24 cellular contexts compared by ENCODE assay signal in genomic region chr2:236238756-236239155, GRCh38. TPM values are rescaled to one million over a fixed set of nuclear protein-coding genes. Genes with fewer than 3 reads are reported as not detected.
"Had no signal": no experiment of that assay in that cellular context is flagged by ENCODE, and none has a peak within 500 bp of the region (broad histone marks: within the 10 kb centered on the region; RNA-seq: fewer than 3 reads in every experiment).

No MANE protein-coding gene starts in this region.

- DNase-seq: activated CD4-positive, alpha-beta T cell treated with anti-CD3 and anti-CD28 coated beads, Interleukin-2, amount 10 ng/mL, durations not matched to agents 24 days and 14 days; activated CD4-positive, CD25-positive, alpha-beta regulatory T cell; activated CD8-positive, alpha-beta T cell treated with anti-CD3 and anti-CD28 coated beads for 36 hours; activated naive CD4-positive, alpha-beta T cell treated with anti-CD3 and anti-CD28 coated beads for 36 hours; activated naive CD8-positive, alpha-beta T cell treated with anti-CD3 and anti-CD28 coated beads, Interleukin-2, amount 50 U/mL, for 24 hours; activated T-cell treated with anti-CD3 and anti-CD28 coated beads, Interleukin-2, amount 50 U/mL, for 1 hour; colonic mucosa; immature natural killer cell; kidney glomerular epithelial cell; ovary; sigmoid colon; spleen; stimulated activated naive B cell treated with anti-CD40 and anti-IgM and Interleukin-4, amounts not matched to agents 10 μg/mL and 1 μg/mL and 100 μg/mL, for 72 hours; T-cell; T-helper 9 cell; uterus had no signal

- H3K36me3 Mint-ChIP-seq: stimulated activated naive B cell treated with anti-CD40 and anti-IgM and Interleukin-4, amounts not matched to agents 10 μg/mL and 1 μg/mL and 100 μg/mL, for 72 hours; T-cell had no signal

- H3K9me3 ChIP-seq: ascending aorta, colonic mucosa, uterus had no signal

- H3K27me3 ChIP-seq: ovary had no signal

- H3K4me1 Mint-ChIP-seq: activated CD4-positive, alpha-beta T cell treated with anti-CD3 and anti-CD28 coated beads, Interleukin-2, amount 10 ng/mL, durations not matched to agents 24 days and 14 days; activated naive CD8-positive, alpha-beta T cell treated with anti-CD3 and anti-CD28 coated beads, Interleukin-2, amount 50 U/mL, for 24 hours; central memory CD8-positive, alpha-beta T cell; immature natural killer cell had no signal

- H3K4me3 ChIP-seq: ascending aorta, colonic mucosa, ovary, sigmoid colon, spleen, uterus had no signal

- H3K36me3 ChIP-seq: ascending aorta, colonic mucosa, ovary, sigmoid colon, spleen, uterus had no signal

- H3K4me1 ChIP-seq: ascending aorta, colonic mucosa had no signal

- H3K27ac Mint-ChIP-seq: activated CD4-positive, alpha-beta T cell treated with anti-CD3 and anti-CD28 coated beads, Interleukin-2, amount 10 ng/mL, durations not matched to agents 24 days and 14 days; activated CD8-positive, alpha-beta T cell treated with anti-CD3 and anti-CD28 coated beads for 36 hours; activated naive CD4-positive, alpha-beta T cell treated with anti-CD3 and anti-CD28 coated beads for 36 hours; activated naive CD8-positive, alpha-beta T cell treated with anti-CD3 and anti-CD28 coated beads, Interleukin-2, amount 50 U/mL, for 24 hours; immature natural killer cell; stimulated activated naive B cell treated with anti-CD40 and anti-IgM and Interleukin-4, amounts not matched to agents 10 μg/mL and 1 μg/mL and 100 μg/mL, for 72 hours; T-cell had no signal

- ATAC-seq: activated CD8-positive, alpha-beta T cell treated with anti-CD3 and anti-CD28 coated beads for 36 hours; activated naive CD8-positive, alpha-beta T cell treated with anti-CD3 and anti-CD28 coated beads, Interleukin-2, amount 50 U/mL, for 24 hours; SK-N-SH treated with all-trans-retinoic acid at 6 μM for 48 hours; stimulated activated naive B cell treated with anti-CD40 and anti-IgM and Interleukin-4, amounts not matched to agents 10 μg/mL and 1 μg/mL and 100 μg/mL, for 72 hours; T-cell had no signal

- H3K4me3 Mint-ChIP-seq: activated CD4-positive, alpha-beta T cell treated with anti-CD3 and anti-CD28 coated beads, Interleukin-2, amount 10 ng/mL, durations not matched to agents 24 days and 14 days; activated CD8-positive, alpha-beta T cell treated with anti-CD3 and anti-CD28 coated beads for 36 hours; activated naive CD4-positive, alpha-beta T cell treated with anti-CD3 and anti-CD28 coated beads for 36 hours; activated naive CD8-positive, alpha-beta T cell treated with anti-CD3 and anti-CD28 coated beads, Interleukin-2, amount 50 U/mL, for 24 hours; central memory CD8-positive, alpha-beta T cell; immature natural killer cell; stimulated activated naive B cell treated with anti-CD40 and anti-IgM and Interleukin-4, amounts not matched to agents 10 μg/mL and 1 μg/mL and 100 μg/mL, for 72 hours; T-cell had no signal

- H3K9me3 Mint-ChIP-seq: activated CD8-positive, alpha-beta T cell treated with anti-CD3 and anti-CD28 coated beads for 36 hours; activated naive CD4-positive, alpha-beta T cell treated with anti-CD3 and anti-CD28 coated beads for 36 hours; activated naive CD8-positive, alpha-beta T cell treated with anti-CD3 and anti-CD28 coated beads, Interleukin-2, amount 50 U/mL, for 24 hours; central memory CD8-positive, alpha-beta T cell had no signal

- H3K27ac ChIP-seq: ascending aorta, colonic mucosa, ovary, sigmoid colon, spleen, uterus had no signal

RNA-seq across cellular contexts. Expression of gene ASB18, which starts 25.4 kb away (rescaled TPM):
- total RNA-seq: activated CD4-positive, alpha-beta T cell treated with anti-CD3 and anti-CD28 coated beads, Interleukin-2, amount 10 ng/mL, durations not matched to agents 24 days and 14 days; activated CD8-positive, alpha-beta T cell treated with anti-CD3 and anti-CD28 coated beads for 36 hours; activated naive CD4-positive, alpha-beta T cell treated with anti-CD3 and anti-CD28 coated beads for 36 hours; ascending aorta; colonic mucosa; lower leg skin; mesenteric fat pad; ovary; pulmonary artery endothelial cell; sigmoid colon; spleen; T-cell; uterus had no signal
- polyA plus RNA-seq: esophagus, immature natural killer cell, neural cell, ovary, sigmoid colon, spleen had no signal
